Comparison of ENCODE assay signal across 1 cellular context in the genomic region with DNA sequence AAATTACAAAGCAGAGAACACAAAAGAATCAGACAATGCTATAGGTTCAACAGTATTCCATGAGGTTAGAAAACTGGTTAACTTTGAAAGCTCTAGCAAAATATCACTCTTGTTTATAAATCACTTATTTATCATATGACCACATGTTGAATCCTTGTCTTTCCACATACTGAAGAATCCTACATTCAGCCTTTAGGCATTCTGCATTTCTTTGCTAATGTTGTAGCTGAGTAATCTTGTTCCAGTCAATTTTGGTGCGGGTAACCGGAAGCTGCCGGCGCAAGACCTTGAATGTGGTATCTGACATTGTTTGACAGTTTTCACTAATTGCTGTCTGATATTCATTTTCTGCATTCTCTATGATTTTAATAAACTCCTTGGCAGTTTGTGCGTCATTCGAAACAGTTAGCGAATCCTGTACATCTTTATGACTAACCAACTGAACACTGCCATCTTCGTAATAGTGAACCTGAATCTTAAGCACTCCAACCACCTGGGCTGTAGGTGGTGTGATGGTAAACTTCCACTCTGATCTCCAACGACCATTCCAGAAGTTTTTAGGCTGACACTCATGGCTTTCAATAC.
TF ChIP-seq lines count a peak whose summit lies in the region.

No MANE protein-coding gene starts in this region.

TF ChIP-seq in IMR-90, 13 proteins besides CTCF, POLR2A, EP300 and RAD21 (continued from another document):
- TF ChIP-seq CHD1 (IDR thresholded peaks at IDR 0.05; ENCODE audit: low read depth, low read length) (no peak), NFE2L2 (IDR thresholded peaks at IDR 0.05; ENCODE audit: low read depth, low read length) (no peak), CEBPB (IDR thresholded peaks at IDR 0.05; ENCODE audit: low read depth, low read length) (no peak), SMC3 (IDR thresholded peaks at IDR 0.05; ENCODE audit: low read depth, low read length) (no peak), RFX5 (IDR thresholded peaks at IDR 0.05; ENCODE audit: low read depth, low read length) (no peak), FOS (IDR thresholded peaks at IDR 0.05; ENCODE audit: low read depth, low read length) (no peak), RCOR1 (IDR thresholded peaks at IDR 0.05; ENCODE audit: insufficient replicate concordance, low read length) (no peak), BHLHE40 (IDR thresholded peaks at IDR 0.05; ENCODE audit: low read depth, low read length) (no peak), MXI1 (IDR thresholded peaks at IDR 0.05; ENCODE audit: borderline replicate concordance, low read depth, low read length) (no peak)
- TF ChIP-seq, protein P1, sequence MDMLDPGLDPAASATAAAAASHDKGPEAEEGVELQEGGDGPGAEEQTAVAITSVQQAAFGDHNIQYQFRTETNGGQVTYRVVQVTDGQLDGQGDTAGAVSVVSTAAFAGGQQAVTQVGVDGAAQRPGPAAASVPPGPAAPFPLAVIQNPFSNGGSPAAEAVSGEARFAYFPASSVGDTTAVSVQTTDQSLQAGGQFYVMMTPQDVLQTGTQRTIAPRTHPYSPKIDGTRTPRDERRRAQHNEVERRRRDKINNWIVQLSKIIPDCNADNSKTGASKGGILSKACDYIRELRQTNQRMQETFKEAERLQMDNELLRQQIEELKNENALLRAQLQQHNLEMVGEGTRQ (IDR thresholded peaks at IDR 0.05; ENCODE audit: low read depth, low read length): no peak
